ENCODE assay signal across 15 cellular contexts in the genomic region with DNA sequence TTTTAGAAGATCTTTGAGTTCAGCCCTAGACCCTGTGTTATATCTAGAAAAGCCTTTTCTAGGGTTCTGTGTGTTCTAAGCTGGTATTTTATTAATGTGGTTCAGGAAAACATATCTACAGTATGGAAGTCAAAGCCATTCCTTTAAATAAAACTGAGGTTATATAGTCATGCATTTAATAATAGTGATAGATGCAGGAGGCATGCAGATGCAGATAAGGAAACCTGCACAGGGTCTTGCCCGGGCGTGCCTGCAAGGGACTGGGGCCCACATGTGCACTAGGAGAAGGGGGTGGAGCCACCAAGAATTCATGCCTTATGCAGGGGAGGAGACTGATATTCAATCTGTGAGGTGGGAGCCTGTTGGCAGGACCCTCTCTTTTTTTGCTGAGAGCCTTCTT.
DNase-seq lines count a peak whose midpoint lies in the region; ATAC-seq and TF ChIP-seq lines count a peak whose summit lies in the region.
"Had no signal": no experiment of that assay in that cellular context is flagged by ENCODE, and none has a peak within 500 bp of the region (broad histone marks: within the 10 kb centered on the region; RNA-seq: fewer than 3 reads in every experiment).

No MANE protein-coding gene starts in this region.

- H3K4me1 ChIP-seq in breast epithelium, result no peaks in the 10 kb centered on the region
- H3K4me1 ChIP-seq in esophagus muscularis mucosa, result peaks cover 0 to 9% (median 0%) of the 10 kb centered on the region in 4 donors
- H3K4me1 ChIP-seq in transverse colon, result peaks cover 0 to 17% (median 5%) of the 10 kb centered on the region in 4 donors

- no peak overlapping the region for H3K4me3 Mint-ChIP-seq in MCF 10A (ENCODE audit: unreplicated experiment)
- H3K4me3 Mint-ChIP-seq: activated CD4-positive, alpha-beta T cell treated with anti-CD3 and anti-CD28 coated beads, Interleukin-2, amount 10 ng/mL, durations not matched to agents 7 days and 5 days had no signal

- peaks cover 6% of the 10 kb centered on the region for H3K4me1 Mint-ChIP-seq in MCF 10A (ENCODE audit: insufficient read depth, unreplicated experiment)

- H3K36me3 Mint-ChIP-seq in MCF 10A (ENCODE audit: insufficient read depth, unreplicated experiment), result no peaks in the 10 kb centered on the region
- H3K36me3 Mint-ChIP-seq: IgD-negative memory B cell had no signal

- TF ChIP-seq EP300 in esophagus muscularis mucosa (IDR thresholded peaks at IDR 0.05) (no peak), transverse colon (IDR thresholded peaks at IDR 0.05; ENCODE audit: low read depth) (no peak)

- BruUV-seq in MCF 10A (replicated peaks; lab: Mats Ljungman, UMichigan), result no TSS peak

- H3K27me3 Mint-ChIP-seq in MCF 10A (ENCODE audit: insufficient read depth, unreplicated experiment), result no peaks in the 10 kb centered on the region
- H3K27me3 Mint-ChIP-seq: IgD-negative memory B cell had no signal

- in situ Hi-C loops in transverse colon (cut with MboI; ENCODE audit: low pct_ligation_motif_present in 1 of 4, low pct_unique_long_range_greater_than_20kb in 1 of 4, low sequenced_read_pairs in 3 of 4), result no loop called here

- intact Hi-C loops in MCF 10A (cut with micrococcal nuclease), result no loop called here
- intact Hi-C loops in breast epithelium (cut with DNase I; ENCODE audit: low total_unique reads), result no loop called here
- intact Hi-C loops in esophagus muscularis mucosa (cut with DNase I), result no loop called here
- intact Hi-C loops in transverse colon (cut with DNase I; ENCODE audit: low total_unique reads), result no loop called here

- H3K36me3 ChIP-seq in breast epithelium (no peaks in the 10 kb centered on the region), esophagus muscularis mucosa (no peaks in the 10 kb centered on the region), transverse colon (no peaks in the 10 kb centered on the region)

- CTCF ChIA-PET in MCF 10A (lab: Yijun Ruan, JAX), result interaction anchor here (0.6 to 1.3 kb wide), 3 partner anchors 9 to 391 kb away, joined by 3 to 8 read pairs (median 3); no protein-coding TSS in a partner anchor

- TF ChIP-seq CTCF in MCF 10A (IDR thresholded peaks at IDR 0.05; ENCODE audit: unreplicated experiment), result no peak
- no peak for TF ChIP-seq CTCF in breast epithelium (IDR thresholded peaks at IDR 0.05)
- no peak for TF ChIP-seq CTCF in esophagus muscularis mucosa (IDR thresholded peaks at IDR 0.05)
- no peak for TF ChIP-seq CTCF in transverse colon (IDR thresholded peaks at IDR 0.05)

- H3K9me3 ChIP-seq in breast epithelium, result no peaks in the 10 kb centered on the region
- H3K9me3 ChIP-seq in esophagus muscularis mucosa, result no peaks in the 10 kb centered on the region
- H3K9me3 ChIP-seq in transverse colon, result no peaks in the 10 kb centered on the region

- 86% methylated on average over 2 of the region's 2 CpGs for WGBS in esophagus muscularis mucosa
- 70 to 81% methylated on average over 2 of the region's 2 CpGs for WGBS in transverse colon (ENCODE audit: low coverage in 1 of 2), 2 donors

- no peak for ATAC-seq in GM21529 (IDR thresholded peaks at IDR 0.05; ENCODE audit: unreplicated experiment)
- ATAC-seq: PC-3 had no signal

- H3K4me3 ChIP-seq in breast epithelium (no peak overlapping the region), esophagus muscularis mucosa (no peak overlapping the region), transverse colon (no peak overlapping the region)

- no peaks in the 10 kb centered on the region for H3K9me3 Mint-ChIP-seq in MCF 10A (ENCODE audit: unreplicated experiment)
- H3K9me3 Mint-ChIP-seq: activated CD4-positive, alpha-beta T cell treated with anti-CD3 and anti-CD28 coated beads, Interleukin-2, amount 10 ng/mL, durations not matched to agents 7 days and 5 days; IgD-negative memory B cell had no signal

- no peak for TF ChIP-seq POLR2A in breast epithelium (IDR thresholded peaks at IDR 0.05)
- TF ChIP-seq POLR2A in esophagus muscularis mucosa (IDR thresholded peaks at IDR 0.05; ENCODE audit: low read depth), result no peak
- no peak for TF ChIP-seq POLR2A in transverse colon (IDR thresholded peaks at IDR 0.05)

- H3K27me3 ChIP-seq in breast epithelium (no peaks in the 10 kb centered on the region), esophagus muscularis mucosa (no peaks in the 10 kb centered on the region), transverse colon (no peaks in the 10 kb centered on the region)

- DNase-seq in MCF 10A (ENCODE audit: unreplicated experiment), result peak; percentile 44
- DNase-seq in breast epithelium (ENCODE audit: low spot score in 2 of 2), result no peak
- DNase-seq in T1000 (lab: John Stamatoyannopoulos, UW), result peak; percentile 22
- DNase-seq in glomerular visceral epithelial cell (ENCODE audit: extremely low spot score), result peak; percentile 24
- peak; percentile 59 for DNase-seq in ureter (ENCODE audit: low spot score)
- DNase-seq in esophagus muscularis mucosa (ENCODE audit: extremely low spot score), result no peak
- no peak for DNase-seq in transverse colon
- DNase-seq: activated CD4-positive, alpha-beta T cell treated with anti-CD3 and anti-CD28 coated beads, Interleukin-2, amount 10 ng/mL, durations not matched to agents 7 days and 5 days; AML-193; anterior cingulate cortex; hypothalamus; PC-3; right cardiac atrium had no signal

- peak overlapping the region; percentile 83 for H3K27ac Mint-ChIP-seq in MCF 10A (ENCODE audit: low read depth, unreplicated experiment)
- H3K27ac Mint-ChIP-seq: activated CD4-positive, alpha-beta T cell treated with anti-CD3 and anti-CD28 coated beads, Interleukin-2, amount 10 ng/mL, durations not matched to agents 7 days and 5 days had no signal

- H3K27ac ChIP-seq in breast epithelium (no peak overlapping the region), esophagus muscularis mucosa (replicated peaks in 1 of 4) (no peak overlapping the region), transverse colon (peak overlapping the region in 1 of 4 donors; percentile 13)

- POLR2A ChIA-PET in MCF 10A (lab: Yijun Ruan, JAX), result interaction anchor here (0.6 to 1.4 kb wide), 5 partner anchors 8 to 396 kb away, joined by 3 read pairs; no protein-coding TSS in a partner anchor

Comparison
In these comparisons a context has a peak if more than half of its experiments do, and no peak if none do; other contexts are left out.
1. DNase-seq: peak in MCF 10A (single experiment), T1000 (single experiment), glomerular visceral epithelial cell (single experiment) and ureter (single experiment); none in breast epithelium (0 of 2), esophagus muscularis mucosa (single experiment) and transverse colon (single experiment).